ENCODE assay signal across 1 cellular context in the genomic region with DNA sequence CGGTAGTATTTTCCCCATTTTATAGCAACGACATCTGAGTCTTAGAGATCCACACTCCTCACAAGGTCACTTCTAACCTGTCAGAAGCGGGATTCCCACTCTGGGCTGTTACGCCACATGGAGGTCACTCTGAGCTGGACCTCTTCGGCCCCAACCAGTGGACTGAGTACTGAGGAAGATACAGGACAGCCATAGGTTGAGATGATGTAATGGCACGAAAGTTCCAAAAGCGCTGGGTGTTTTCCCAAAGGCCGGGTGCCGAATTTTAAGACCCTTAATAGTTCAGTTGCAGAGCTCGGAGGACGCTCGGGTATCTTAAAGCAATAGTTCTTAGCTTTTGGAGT.
TF ChIP-seq lines count a peak whose summit lies in the region.

No MANE protein-coding gene starts in this region.

TF ChIP-seq in HepG2, 621 proteins besides CTCF, POLR2A, EP300 and RAD21:
- TF ChIP-seq, protein P1, sequence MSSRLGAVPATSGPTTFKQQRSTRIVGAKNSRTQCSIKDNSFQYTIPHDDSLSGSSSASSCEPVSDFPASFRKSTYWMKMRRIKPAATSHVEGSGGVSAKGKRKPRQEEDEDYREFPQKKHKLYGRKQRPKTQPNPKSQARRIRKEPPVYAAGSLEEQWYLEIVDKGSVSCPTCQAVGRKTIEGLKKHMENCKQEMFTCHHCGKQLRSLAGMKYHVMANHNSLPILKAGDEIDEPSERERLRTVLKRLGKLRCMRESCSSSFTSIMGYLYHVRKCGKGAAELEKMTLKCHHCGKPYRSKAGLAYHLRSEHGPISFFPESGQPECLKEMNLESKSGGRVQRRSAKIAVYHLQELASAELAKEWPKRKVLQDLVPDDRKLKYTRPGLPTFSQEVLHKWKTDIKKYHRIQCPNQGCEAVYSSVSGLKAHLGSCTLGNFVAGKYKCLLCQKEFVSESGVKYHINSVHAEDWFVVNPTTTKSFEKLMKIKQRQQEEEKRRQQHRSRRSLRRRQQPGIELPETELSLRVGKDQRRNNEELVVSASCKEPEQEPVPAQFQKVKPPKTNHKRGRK (CRISPR knock-in tag; IDR thresholded peaks at IDR 0.05): no peak
- TF ChIP-seq, protein P2, sequence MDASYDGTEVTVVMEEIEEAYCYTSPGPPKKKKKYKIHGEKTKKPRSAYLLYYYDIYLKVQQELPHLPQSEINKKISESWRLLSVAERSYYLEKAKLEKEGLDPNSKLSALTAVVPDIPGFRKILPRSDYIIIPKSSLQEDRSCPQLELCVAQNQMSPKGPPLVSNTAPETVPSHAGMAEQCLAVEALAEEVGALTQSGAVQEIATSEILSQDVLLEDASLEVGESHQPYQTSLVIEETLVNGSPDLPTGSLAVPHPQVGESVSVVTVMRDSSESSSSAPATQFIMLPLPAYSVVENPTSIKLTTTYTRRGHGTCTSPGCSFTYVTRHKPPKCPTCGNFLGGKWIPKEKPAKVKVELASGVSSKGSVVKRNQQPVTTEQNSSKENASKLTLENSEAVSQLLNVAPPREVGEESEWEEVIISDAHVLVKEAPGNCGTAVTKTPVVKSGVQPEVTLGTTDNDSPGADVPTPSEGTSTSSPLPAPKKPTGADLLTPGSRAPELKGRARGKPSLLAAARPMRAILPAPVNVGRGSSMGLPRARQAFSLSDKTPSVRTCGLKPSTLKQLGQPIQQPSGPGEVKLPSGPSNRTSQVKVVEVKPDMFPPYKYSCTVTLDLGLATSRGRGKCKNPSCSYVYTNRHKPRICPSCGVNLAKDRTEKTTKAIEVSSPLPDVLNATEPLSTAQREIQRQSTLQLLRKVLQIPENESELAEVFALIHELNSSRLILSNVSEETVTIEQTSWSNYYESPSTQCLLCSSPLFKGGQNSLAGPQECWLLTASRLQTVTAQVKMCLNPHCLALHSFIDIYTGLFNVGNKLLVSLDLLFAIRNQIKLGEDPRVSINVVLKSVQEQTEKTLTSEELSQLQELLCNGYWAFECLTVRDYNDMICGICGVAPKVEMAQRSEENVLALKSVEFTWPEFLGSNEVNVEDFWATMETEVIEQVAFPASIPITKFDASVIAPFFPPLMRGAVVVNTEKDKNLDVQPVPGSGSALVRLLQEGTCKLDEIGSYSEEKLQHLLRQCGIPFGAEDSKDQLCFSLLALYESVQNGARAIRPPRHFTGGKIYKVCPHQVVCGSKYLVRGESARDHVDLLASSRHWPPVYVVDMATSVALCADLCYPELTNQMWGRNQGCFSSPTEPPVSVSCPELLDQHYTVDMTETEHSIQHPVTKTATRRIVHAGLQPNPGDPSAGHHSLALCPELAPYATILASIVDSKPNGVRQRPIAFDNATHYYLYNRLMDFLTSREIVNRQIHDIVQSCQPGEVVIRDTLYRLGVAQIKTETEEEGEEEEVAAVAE (CRISPR knock-in tag; IDR thresholded peaks at IDR 0.05; ENCODE audit: borderline replicate concordance): peak; percentile 54; the same call in 1 of the 2 replicates
- TF ChIP-seq CEBPG (CRISPR knock-in tag; IDR thresholded peaks at IDR 0.05) (peak; percentile 29; the same call in 1 of the 2 replicates), ZNF501 (CRISPR knock-in tag; IDR thresholded peaks at IDR 0.05) (0 out of 2 replicates have a peak, but pooled peaks have one; percentile 8), CEBPB (IDR thresholded peaks at IDR 0.05; ENCODE audit: borderline replicate concordance, low read depth, low read length) (peak; percentile 69), SIN3A (IDR thresholded peaks at IDR 0.05; ENCODE audit: borderline replicate concordance, low read depth, low read length) (0 out of 2 replicates have a peak, but pooled peaks have one; percentile 18), ZNF75D (CRISPR knock-in tag; IDR thresholded peaks at IDR 0.05; ENCODE audit: borderline replicate concordance) (no peak), ZNF121 (CRISPR knock-in tag; IDR thresholded peaks at IDR 0.05) (no peak)
- TF ChIP-seq, protein P3, sequence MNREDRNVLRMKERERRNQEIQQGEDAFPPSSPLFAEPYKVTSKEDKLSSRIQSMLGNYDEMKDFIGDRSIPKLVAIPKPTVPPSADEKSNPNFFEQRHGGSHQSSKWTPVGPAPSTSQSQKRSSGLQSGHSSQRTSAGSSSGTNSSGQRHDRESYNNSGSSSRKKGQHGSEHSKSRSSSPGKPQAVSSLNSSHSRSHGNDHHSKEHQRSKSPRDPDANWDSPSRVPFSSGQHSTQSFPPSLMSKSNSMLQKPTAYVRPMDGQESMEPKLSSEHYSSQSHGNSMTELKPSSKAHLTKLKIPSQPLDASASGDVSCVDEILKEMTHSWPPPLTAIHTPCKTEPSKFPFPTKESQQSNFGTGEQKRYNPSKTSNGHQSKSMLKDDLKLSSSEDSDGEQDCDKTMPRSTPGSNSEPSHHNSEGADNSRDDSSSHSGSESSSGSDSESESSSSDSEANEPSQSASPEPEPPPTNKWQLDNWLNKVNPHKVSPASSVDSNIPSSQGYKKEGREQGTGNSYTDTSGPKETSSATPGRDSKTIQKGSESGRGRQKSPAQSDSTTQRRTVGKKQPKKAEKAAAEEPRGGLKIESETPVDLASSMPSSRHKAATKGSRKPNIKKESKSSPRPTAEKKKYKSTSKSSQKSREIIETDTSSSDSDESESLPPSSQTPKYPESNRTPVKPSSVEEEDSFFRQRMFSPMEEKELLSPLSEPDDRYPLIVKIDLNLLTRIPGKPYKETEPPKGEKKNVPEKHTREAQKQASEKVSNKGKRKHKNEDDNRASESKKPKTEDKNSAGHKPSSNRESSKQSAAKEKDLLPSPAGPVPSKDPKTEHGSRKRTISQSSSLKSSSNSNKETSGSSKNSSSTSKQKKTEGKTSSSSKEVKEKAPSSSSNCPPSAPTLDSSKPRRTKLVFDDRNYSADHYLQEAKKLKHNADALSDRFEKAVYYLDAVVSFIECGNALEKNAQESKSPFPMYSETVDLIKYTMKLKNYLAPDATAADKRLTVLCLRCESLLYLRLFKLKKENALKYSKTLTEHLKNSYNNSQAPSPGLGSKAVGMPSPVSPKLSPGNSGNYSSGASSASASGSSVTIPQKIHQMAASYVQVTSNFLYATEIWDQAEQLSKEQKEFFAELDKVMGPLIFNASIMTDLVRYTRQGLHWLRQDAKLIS (CRISPR knock-in tag; IDR thresholded peaks at IDR 0.05): 0 out of 2 replicates have a peak, but pooled peaks have one; percentile 2
- TF ChIP-seq, protein P4, sequence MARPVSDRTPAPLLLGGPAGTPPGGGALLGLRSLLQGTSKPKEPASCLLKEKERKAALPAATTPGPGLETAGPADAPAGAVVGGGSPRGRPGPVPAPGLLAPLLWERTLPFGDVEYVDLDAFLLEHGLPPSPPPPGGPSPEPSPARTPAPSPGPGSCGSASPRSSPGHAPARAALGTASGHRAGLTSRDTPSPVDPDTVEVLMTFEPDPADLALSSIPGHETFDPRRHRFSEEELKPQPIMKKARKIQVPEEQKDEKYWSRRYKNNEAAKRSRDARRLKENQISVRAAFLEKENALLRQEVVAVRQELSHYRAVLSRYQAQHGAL (CRISPR knock-in tag; IDR thresholded peaks at IDR 0.05; ENCODE audit: not compliant biosample characterization): peak; percentile 3
- TF ChIP-seq, protein P5, sequence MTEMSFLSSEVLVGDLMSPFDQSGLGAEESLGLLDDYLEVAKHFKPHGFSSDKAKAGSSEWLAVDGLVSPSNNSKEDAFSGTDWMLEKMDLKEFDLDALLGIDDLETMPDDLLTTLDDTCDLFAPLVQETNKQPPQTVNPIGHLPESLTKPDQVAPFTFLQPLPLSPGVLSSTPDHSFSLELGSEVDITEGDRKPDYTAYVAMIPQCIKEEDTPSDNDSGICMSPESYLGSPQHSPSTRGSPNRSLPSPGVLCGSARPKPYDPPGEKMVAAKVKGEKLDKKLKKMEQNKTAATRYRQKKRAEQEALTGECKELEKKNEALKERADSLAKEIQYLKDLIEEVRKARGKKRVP (CRISPR knock-in tag; IDR thresholded peaks at IDR 0.05): peak in 1 of 2 experiments; percentile 80; a peak in 2 of 4 replicates
